ENCODE assay signal across 9 cellular contexts in the genomic region with DNA sequence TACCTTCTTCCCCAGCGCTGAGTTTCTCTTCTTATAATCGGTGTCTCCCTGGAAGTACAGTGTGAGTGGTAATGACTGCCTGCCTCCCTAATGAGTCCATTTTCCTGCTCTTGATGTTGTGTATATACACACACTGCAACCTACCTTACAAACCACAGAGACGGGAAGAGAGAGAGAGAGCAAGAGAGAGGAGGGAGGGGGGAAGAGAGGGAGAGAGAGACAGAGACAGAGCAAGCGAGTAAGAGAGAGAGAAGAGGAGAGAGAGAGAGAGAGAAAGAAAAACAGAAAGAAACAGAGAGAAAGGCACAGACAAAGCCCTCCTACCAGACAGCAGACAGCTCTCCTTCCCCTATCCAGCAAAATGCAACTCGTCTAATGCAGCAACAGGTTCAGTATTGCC. TPM values are rescaled to one million over a fixed set of nuclear protein-coding genes. Genes with fewer than 3 reads are reported as not detected.
A peak's percentile ranks its signal among the peaks of the same experiment; 100 is the strongest.
DNase-seq lines count a peak whose midpoint lies in the region; ATAC-seq and FAIRE-seq lines count a peak whose summit lies in the region.
"Had no signal": no experiment of that assay in that cellular context is flagged by ENCODE, and none has a peak within 500 bp of the region (broad histone marks: within the 10 kb centered on the region; RNA-seq: fewer than 3 reads in every experiment).

No MANE protein-coding gene starts in this region.

- H3K4me1 Mint-ChIP-seq in T-helper 1 cell treated with Interleukin-12 subunit alpha and Interleukin-12 subunit beta and Interleukin-4 antibody, amounts not matched to agents 30 μg/mL and 1 μg/mL, for 36 hours (ENCODE audit: low read depth) = peaks cover 14% of the 10 kb centered on the region
- peaks cover 10 to 77% (median 66%) of the 10 kb centered on the region in 7 donors for H3K4me1 Mint-ChIP-seq in naive thymus-derived CD4-positive, alpha-beta T cell

- H3K27me3 ChIP-seq in naive thymus-derived CD4-positive, alpha-beta T cell (ENCODE audit: control insufficient read depth in 2 of 2, insufficient read depth in 2 of 2, low read length in 2 of 2) = no peaks in the 10 kb centered on the region

- POLR2A ChIA-PET in naive thymus-derived CD4-positive, alpha-beta T cell (lab: Charles Lee) = interaction anchor here (0.7 to 5.6 kb wide), 12 partner anchors 9 to 448 kb away, joined by 3 to 100 read pairs (median 4); partner anchors contain the start of gene ZBTB20

- peaks cover 11% of the 10 kb centered on the region in 2 donors for H3K4me1 ChIP-seq in naive thymus-derived CD4-positive, alpha-beta T cell (ENCODE audit: control insufficient read depth in 2 of 2, insufficient read depth in 2 of 2, low read length in 2 of 2)

- no peak for FAIRE-seq in frontal cortex (lab: Jason Lieb, UNC)
- FAIRE-seq: TTC549 had no signal

- H3K9me3 Mint-ChIP-seq in T-helper 1 cell treated with Interleukin-12 subunit alpha and Interleukin-12 subunit beta and Interleukin-4 antibody, amounts not matched to agents 30 μg/mL and 1 μg/mL, for 36 hours = no peaks in the 10 kb centered on the region
- H3K9me3 Mint-ChIP-seq in naive thymus-derived CD4-positive, alpha-beta T cell = peaks cover 0 to 15% (median 4%) of the 10 kb centered on the region in 11 donors

- CTCF ChIA-PET in naive thymus-derived CD4-positive, alpha-beta T cell (lab: Charles Lee) = interaction anchor here (0.6 to 1.7 kb wide), 5 partner anchors 8 to 276 kb away, joined by 3 to 12 read pairs (median 4); no protein-coding TSS in a partner anchor

- H3K36me3 ChIP-seq in naive thymus-derived CD4-positive, alpha-beta T cell (ENCODE audit: control insufficient read depth in 2 of 3, insufficient read depth in 3 of 3, low read length in 3 of 3) = no peaks in the 10 kb centered on the region

- H3K27ac ChIP-seq in naive thymus-derived CD4-positive, alpha-beta T cell (ENCODE audit: low read depth, low read length) = peak overlapping the region; percentile 62

- no peaks in the 10 kb centered on the region for H3K36me3 Mint-ChIP-seq in T-helper 1 cell treated with Interleukin-12 subunit alpha and Interleukin-12 subunit beta and Interleukin-4 antibody, amounts not matched to agents 30 μg/mL and 1 μg/mL, for 36 hours (ENCODE audit: low read depth)
- H3K36me3 Mint-ChIP-seq in naive thymus-derived CD4-positive, alpha-beta T cell = peaks cover 5 to 21% (median 19%) of the 10 kb centered on the region in 5 donors

- in situ Hi-C loops in Caki2 (cut with HindIII; ENCODE audit: low pct_unique_long_range_greater_than_20kb, low sequenced_read_pairs) = no loop called here

- ATAC-seq in GM19438 (IDR thresholded peaks at IDR 0.05; ENCODE audit: low read depth, unreplicated experiment) (peak; percentile 79), esophagus mucosa (peak; percentile 58)
- ATAC-seq in naive thymus-derived CD4-positive, alpha-beta T cell = peak; percentile 93

- peak; percentile 71 for DNase-seq in Caki2 (ENCODE audit: low read depth)
- peak; percentile 76 for DNase-seq in LHCN-M2 (ENCODE audit: low read depth)
- peak in 7 of 9 donors; percentile 56 to 77 (median 69) for DNase-seq in naive thymus-derived CD4-positive, alpha-beta T cell
- DNase-seq in frontal cortex (ENCODE audit: low spot score in 2 of 2) = no peak
- no peak for DNase-seq in cortex of kidney (lab: John Stamatoyannopoulos, UW)

- no peaks in the 10 kb centered on the region for H3K27me3 Mint-ChIP-seq in T-helper 1 cell treated with Interleukin-12 subunit alpha and Interleukin-12 subunit beta and Interleukin-4 antibody, amounts not matched to agents 30 μg/mL and 1 μg/mL, for 36 hours (ENCODE audit: low read depth)
- H3K27me3 Mint-ChIP-seq in naive thymus-derived CD4-positive, alpha-beta T cell = no peaks in the 10 kb centered on the region

- intact Hi-C loops in naive thymus-derived CD4-positive, alpha-beta T cell (cut with micrococcal nuclease) = loop anchor here (1.0 to 2.0 kb wide), 2 partner anchors 19 to 47 kb away; partner anchors contain the start of gene ZBTB20 (in 2 of the 2)

- H3K4me3 Mint-ChIP-seq in T-helper 1 cell treated with Interleukin-12 subunit alpha and Interleukin-12 subunit beta and Interleukin-4 antibody, amounts not matched to agents 30 μg/mL and 1 μg/mL, for 36 hours = peak overlapping the region; percentile 72
- H3K4me3 Mint-ChIP-seq in naive thymus-derived CD4-positive, alpha-beta T cell = peak overlapping the region; percentile 84 to 95 (median 87)

- peak overlapping the region; percentile 57 for H3K4me3 ChIP-seq in naive thymus-derived CD4-positive, alpha-beta T cell (ENCODE audit: low read length)

- peak overlapping the region; percentile 64 for H3K27ac Mint-ChIP-seq in T-helper 1 cell treated with Interleukin-12 subunit alpha and Interleukin-12 subunit beta and Interleukin-4 antibody, amounts not matched to agents 30 μg/mL and 1 μg/mL, for 36 hours
- H3K27ac Mint-ChIP-seq in naive thymus-derived CD4-positive, alpha-beta T cell = peak overlapping the region; percentile 68 to 96 (median 94)

- no peaks in the 10 kb centered on the region for H3K9me3 ChIP-seq in naive thymus-derived CD4-positive, alpha-beta T cell (ENCODE audit: control insufficient read depth in 2 of 3, low read length in 3 of 3)

RNA-seq across cellular contexts. Expression of gene ZBTB20, which starts 46.9 kb away (rescaled TPM):
- total RNA-seq in Caki2 (2014; rRNA removed; shearing (Covaris generic); ENCODE audit: low replicate concordance) = 10.0 and 14.9 TPM in 2 replicates
- total RNA-seq in LHCN-M2 (2014; rRNA removed) = 18.3 and 26.4 TPM in 2 replicates
- 3.8 TPM for polyA plus RNA-seq in LHCN-M2 (2012)
- 7.3 TPM for total RNA-seq in esophagus mucosa
- total RNA-seq in naive thymus-derived CD4-positive, alpha-beta T cell = 10 to 100 TPM; 14.9 to 69.5 (median 64.0) TPM
- 10 to 100 TPM; 24.4 to 27.0 TPM for polyA plus RNA-seq in naive thymus-derived CD4-positive, alpha-beta T cell
- total RNA-seq in frontal cortex = 39.9 TPM

Comparison
In these comparisons a context has a peak if more than half of its experiments do, and no peak if none do; other contexts are left out.
1. DNase-seq: peak in Caki2 (single experiment), LHCN-M2 (single experiment) and naive thymus-derived CD4-positive, alpha-beta T cell (7 of 9); none in frontal cortex (0 of 2) and cortex of kidney (single experiment).
2. Peak in every context shown above with its lines, with median percentiles within 50 percentile points of each other: ATAC-seq.